Comparison of ENCODE assay signal across 19 cellular contexts in genomic region chr7:1856966-1857441, GRCh38.
DNase-seq lines count a peak whose midpoint lies in the region; ATAC-seq and TF ChIP-seq lines count a peak whose summit lies in the region.
"Had no signal": no experiment of that assay in that cellular context is flagged by ENCODE, and none has a peak within 500 bp of the region (broad histone marks: within the 10 kb centered on the region; RNA-seq: fewer than 3 reads in every experiment).

No MANE protein-coding gene starts in this region.

- no peaks in the 10 kb centered on the region for H3K4me1 ChIP-seq in sigmoid colon

- no peak overlapping the region for H3K27ac ChIP-seq in sigmoid colon
- H3K27ac ChIP-seq: RWPE1, skin epidermis, VCaP had no signal

- no peak for TF ChIP-seq POLR2A in sigmoid colon (IDR thresholded peaks at IDR 0.05)

- 94% methylated on average over 23 of the region's 23 CpGs for WGBS in sigmoid colon, 2 donors

- H3K36me3 ChIP-seq in sigmoid colon: no peaks in the 10 kb centered on the region

- intact Hi-C loops in sigmoid colon (cut with DNase I): no loop called here

- TF ChIP-seq EP300 in sigmoid colon (IDR thresholded peaks at IDR 0.05): no peak

- no peaks in the 10 kb centered on the region for H3K9me3 Mint-ChIP-seq in activated naive CD4-positive, alpha-beta T cell treated with anti-CD3 and anti-CD28 coated beads, Interleukin-2, amount 50 U/mL, for 72 hours
- H3K9me3 Mint-ChIP-seq: GM23338; T-helper 2 cell treated with Interferon-gamma antibody and Interleukin-4, amounts not matched to agents 5 μg/mL and 100 μg/mL, for 36 hours had no signal

- no peak overlapping the region for H3K27ac Mint-ChIP-seq in activated naive CD4-positive, alpha-beta T cell treated with anti-CD3 and anti-CD28 coated beads, Interleukin-2, amount 50 U/mL, for 72 hours
- H3K27ac Mint-ChIP-seq: B cell; GM23338; T-helper 2 cell treated with Interferon-gamma antibody and Interleukin-4, amounts not matched to agents 5 μg/mL and 100 μg/mL, for 36 hours had no signal

- H3K9me3 ChIP-seq in sigmoid colon: no peaks in the 10 kb centered on the region

- H3K36me3 Mint-ChIP-seq in activated naive CD4-positive, alpha-beta T cell treated with anti-CD3 and anti-CD28 coated beads, Interleukin-2, amount 50 U/mL, for 72 hours: no peaks in the 10 kb centered on the region

- no peak for TF ChIP-seq CTCF in sigmoid colon (IDR thresholded peaks at IDR 0.05)

- ATAC-seq in activated naive CD4-positive, alpha-beta T cell treated with anti-CD3 and anti-CD28 coated beads, Interleukin-2, amount 50 U/mL, for 72 hours: no peak
- ATAC-seq in left lobe of liver (no peak), GM18858 (IDR thresholded peaks at IDR 0.05; ENCODE audit: unreplicated experiment) (no peak), GM18870 (IDR thresholded peaks at IDR 0.05; ENCODE audit: unreplicated experiment) (no peak)
- ATAC-seq: left colon had no signal

- no peaks in the 10 kb centered on the region for H3K27me3 ChIP-seq in sigmoid colon

- DNase-seq in activated naive CD4-positive, alpha-beta T cell treated with anti-CD3 and anti-CD28 coated beads, Interleukin-2, amount 50 U/mL, for 16 hours: peak; percentile 9
- no peak for DNase-seq in activated naive CD4-positive, alpha-beta T cell treated with anti-CD3 and anti-CD28 coated beads, Interleukin-2, amount 50 U/mL, for 72 hours (ENCODE audit: low spot score in 2 of 2)
- peak; percentile 1 for DNase-seq in effector CD4-positive, alpha-beta T cell
- DNase-seq in left lobe of liver (ENCODE audit: low spot score) (peak; percentile 45), sigmoid colon (peak; percentile 57), HPDE6-E6E7 (ENCODE audit: extremely low spot score) (no peak)
- DNase-seq: GDM1; left colon; NCI-H1105 treated with DMSO at 0.1 percent for 48 hours; NCI-H2029 treated with DMSO at 0.1 percent for 48 hours; stimulated activated CD4-positive, alpha-beta T cell treated with anti-CD3 and anti-CD28 coated beads, Interleukin-1b, Interleukin-23, amount 100 ng/mL, for 48 hours had no signal

- H3K4me3 ChIP-seq in sigmoid colon: no peak overlapping the region
- H3K4me3 ChIP-seq: GM23338, skin epidermis had no signal

Comparison
In these comparisons a context has a peak if more than half of its experiments do, and no peak if none do; other contexts are left out.
1. DNase-seq: peak in activated naive CD4-positive, alpha-beta T cell treated with anti-CD3 and anti-CD28 coated beads, Interleukin-2, amount 50 U/mL, for 16 hours (single experiment), effector CD4-positive, alpha-beta T cell (single experiment), left lobe of liver (single experiment) and sigmoid colon (single experiment); none in activated naive CD4-positive, alpha-beta T cell treated with anti-CD3 and anti-CD28 coated beads, Interleukin-2, amount 50 U/mL, for 72 hours (0 of 2) and HPDE6-E6E7 (single experiment).